8 cellular contexts compared by ENCODE assay signal in genomic region chr11:112961146-112961668, GRCh38. TPM values are rescaled to one million over a fixed set of nuclear protein-coding genes. Genes with fewer than 3 reads are reported as not detected.
A peak's percentile ranks its signal among the peaks of the same experiment; 100 is the strongest.
DNase-seq lines count a peak whose midpoint lies in the region; ATAC-seq, FAIRE-seq and TF ChIP-seq lines count a peak whose summit lies in the region.

Gene NCAM1 (plus strand): TSS chr11:112961420.

- 0 out of 2 replicates have a peak, but pooled peaks cover 6% of the 10 kb centered on the region for H3K4me1 ChIP-seq in HepG2 (ENCODE audit: insufficient read depth, low read length)

- POLR2A ChIA-PET in HepG2 (lab: Yijun Ruan, JAX): no interaction called here

- BruUV-seq in HepG2 (replicated peaks; lab: Mats Ljungman, UMichigan): no TSS peak

- FAIRE-seq in HepG2 (lab: Jason Lieb, UNC): no peak

- WGBS in HepG2 (ENCODE audit: low lambda C conversion rate): 12% methylated on average over 22 of the region's 28 CpGs

- TF ChIP-seq CTCF in HepG2 (CRISPR knock-in tag; IDR thresholded peaks at IDR 0.05): no peak

- H3K27me3 ChIP-seq in HepG2 (ENCODE audit: control insufficient read depth in 1 of 2, insufficient read depth in 2 of 2, low read length in 2 of 2): peaks cover 3 to 28% of the 10 kb centered on the region in 2 experiments; a peak in 3 of 5 replicates

- no peaks in the 10 kb centered on the region for H3K36me3 ChIP-seq in HepG2 (replicated peaks in 1 of 2; ENCODE audit: control insufficient read depth in 1 of 2, insufficient read depth in 2 of 2, low read length in 2 of 2)

- TF ChIP-seq EP300 in HepG2 (IDR thresholded peaks at IDR 0.05; ENCODE audit: low read depth in 2 of 2, low read length in 2 of 2): no peak
- TF ChIP-seq EP300 in HepG2 (CRISPR knock-in tag; IDR thresholded peaks at IDR 0.05; ENCODE audit: borderline replicate concordance): no peak

- H2AFZ ChIP-seq in HepG2 (ENCODE audit: low read length): no peak within 1 kb of the TSS

- TF ChIP-seq RAD21 in HepG2 (CRISPR knock-in tag; IDR thresholded peaks at IDR 0.05): no peak

- H4K20me1 ChIP-seq in HepG2 (ENCODE audit: insufficient read depth, low read length): no peaks in the 10 kb centered on the region

- H3K4me2 ChIP-seq in HepG2 (ENCODE audit: low read depth, low read length): peak within 1 kb of the TSS; percentile 60

- peak; percentile 99 for DNase-seq in ELF-1 (ENCODE audit: low read depth, low spot score)
- DNase-seq in NCI-H128 (lab: John Stamatoyannopoulos, UW; ENCODE audit: unreplicated experiment): peak; percentile 93
- DNase-seq in SKM-1 treated with dmso at 0.1 percent for 144 hours (lab: John Stamatoyannopoulos, UW; ENCODE audit: unreplicated experiment): peak; percentile 58
- peak; percentile 97 for DNase-seq in ecto neural progenitor cell (ENCODE audit: low spot score)
- DNase-seq in HepG2 (ENCODE audit: low spot score): peak; percentile 19
- peak; percentile 21 for DNase-seq in stimulated activated CD4-positive, alpha-beta T cell treated with anti-CD3 and anti-CD28 coated beads, Interleukin-4, amount 100 ng/mL, for 1 hour
- no peak for DNase-seq in amniotic stem cell (lab: John Stamatoyannopoulos, UW)

- in situ Hi-C loops in HepG2 (cut with HindIII; ENCODE audit: extremely low pct_ligation_motif_present, low pct_unique_long_range_greater_than_20kb): no loop called here

- H3K79me2 ChIP-seq in HepG2 (ENCODE audit: insufficient read depth, low read length): no peaks in the 10 kb centered on the region

- TF ChIP-seq POLR2A in HepG2 (IDR thresholded peaks at IDR 0.05; ENCODE audit: insufficient read depth in 1 of 2, low read depth in 2 of 2, low read length in 2 of 2): no peak

- intact Hi-C loops in HepG2 (cut with micrococcal nuclease; ENCODE audit: unreplicated experiment): no loop called here

- peak within 1 kb of the TSS in 1 of 3 experiments; percentile 50; a peak in 2 of 6 replicates for H3K4me3 ChIP-seq in HepG2 (replicated peaks in 1 of 3; ENCODE audit: insufficient read depth in 1 of 3, low read depth in 2 of 3, low read length in 3 of 3)

- CTCF ChIA-PET in HepG2 (lab: Yijun Ruan, JAX; ENCODE audit: low intra/inter-chr PET ratio, low total read pairs): no interaction called here

- no peak within 1 kb of the TSS for H3K27ac ChIP-seq in HepG2 (ENCODE audit: extremely low read length, insufficient read depth, low read length)

- peak; percentile 71 for ATAC-seq in HepG2
- ATAC-seq in GM19467 (IDR thresholded peaks at IDR 0.05; ENCODE audit: unreplicated experiment): no peak

- no peak within 1 kb of the TSS for H3K9ac ChIP-seq in HepG2 (ENCODE audit: insufficient read depth, low read depth, low read length)

- H3K9me3 ChIP-seq in HepG2 (ENCODE audit: low read length): no peaks in the 10 kb centered on the region

TF ChIP-seq in HepG2, 621 proteins besides CTCF, POLR2A, EP300 and RAD21 (continues in another document):
- TF ChIP-seq ZZZ3 (CRISPR knock-in tag; IDR thresholded peaks at IDR 0.05; ENCODE audit: borderline replicate concordance): no peak
- peak; percentile 25; the same call in 1 of the 2 replicates for TF ChIP-seq ZNF687 (CRISPR knock-in tag; IDR thresholded peaks at IDR 0.05)
- TF ChIP-seq PBX2 (CRISPR knock-in tag; IDR thresholded peaks at IDR 0.05): peak; percentile 41; the same call in 1 of the 2 replicates
- peak; percentile 55; the same call in 1 of the 2 replicates for TF ChIP-seq PCBP1 (IDR thresholded peaks at IDR 0.05; ENCODE audit: borderline replicate concordance, low read depth, low read length)
- TF ChIP-seq ZNF337 (CRISPR knock-in tag; IDR thresholded peaks at IDR 0.05; ENCODE audit: borderline replicate concordance, low read depth): no peak
- no peak for TF ChIP-seq ZNF777 (CRISPR knock-in tag; IDR thresholded peaks at IDR 0.05)
- TF ChIP-seq RNF2 (conservative IDR thresholded peaks at IDR 0.05; ENCODE audit: low read depth): peak; percentile 66; the same call in 1 of the 2 replicates
- no peak for TF ChIP-seq ZSCAN20 (CRISPR knock-in tag; IDR thresholded peaks at IDR 0.05; ENCODE audit: borderline replicate concordance)
- TF ChIP-seq REPIN1 (CRISPR knock-in tag; IDR thresholded peaks at IDR 0.05; ENCODE audit: borderline replicate concordance, low read depth): no peak
- no peak for TF ChIP-seq DRAP1 (CRISPR knock-in tag; IDR thresholded peaks at IDR 0.05)
- TF ChIP-seq TIGD3 (CRISPR knock-in tag; IDR thresholded peaks at IDR 0.05; ENCODE audit: borderline replicate concordance): no peak
- TF ChIP-seq FOXA1 (IDR thresholded peaks at IDR 0.05): no peak
- no peak for TF ChIP-seq FOXA1 (CRISPR knock-in tag; IDR thresholded peaks at IDR 0.05)

RNA-seq across cellular contexts. Expression of gene NCAM1, which starts in this region (rescaled TPM):
- not detected in 2 replicates for total RNA-seq in HepG2 (2016; rRNA removed; fragmentation: Illumina TruSeq; extraction: Trizol)
- total RNA-seq in HepG2 (2016; cell fraction: cytosol; rRNA removed; fragmentation: Illumina TruSeq; extraction: Trizol; ENCODE audit: low read depth): not detected in 2 replicates
- not detected in 2 replicates for total RNA-seq in HepG2 (2016; cell fraction: insoluble cytoplasmic fraction; rRNA removed; fragmentation: Illumina TruSeq; extraction: Trizol)
- not detected in 2 replicates for total RNA-seq in HepG2 (2016; cell fraction: membrane; rRNA removed; fragmentation: Illumina TruSeq; extraction: Trizol)
- not detected in 2 replicates for total RNA-seq in HepG2 (2016; cell fraction: nucleus; rRNA removed; fragmentation: Illumina TruSeq; extraction: Trizol)
- 0.05 TPM in 2 replicates for polyA plus RNA-seq in HepG2 (2011; rRNA removed)
- polyA plus RNA-seq in HepG2 (2011; cell fraction: cytosol; rRNA removed): 0.05 and 0.15 TPM in 2 replicates
- polyA plus RNA-seq in HepG2 (2011; cell fraction: nucleus; rRNA removed): 0.13 TPM in 1 of 2 replicates, not detected in the other
- 0.04 and 0.11 TPM in 2 replicates for polyA plus RNA-seq in HepG2 (2012)
- polyA plus RNA-seq in HepG2 (2016; cell fraction: cytosol; fragmentation: Illumina TruSeq; extraction: Trizol; ENCODE audit: low read depth): not detected in 2 replicates
- polyA plus RNA-seq in HepG2 (2016; cell fraction: insoluble cytoplasmic fraction; fragmentation: Illumina TruSeq; extraction: Trizol; ENCODE audit: low read depth): not detected in 2 replicates
- polyA plus RNA-seq in HepG2 (2016; cell fraction: membrane; fragmentation: Illumina TruSeq; extraction: Trizol; ENCODE audit: low read depth): not detected in 2 replicates
- not detected in 2 replicates for polyA plus RNA-seq in HepG2 (2016; cell fraction: nucleus; fragmentation: Illumina TruSeq; extraction: Trizol; ENCODE audit: insufficient read depth, low read depth)
- 1.6 TPM in 1 of 2 replicates, not detected in the other for polyA minus RNA-seq in HepG2 (2011; rRNA and poly(A)+ RNA removed; ENCODE audit: low replicate concordance)
- polyA minus RNA-seq in HepG2 (2011; cell fraction: cytosol; rRNA and poly(A)+ RNA removed): not detected in 2 replicates
- polyA minus RNA-seq in HepG2 (2011; cell fraction: nucleus; rRNA and poly(A)+ RNA removed): 0.13 TPM in 1 of 2 replicates, not detected in the other
